In the genomic region with DNA sequence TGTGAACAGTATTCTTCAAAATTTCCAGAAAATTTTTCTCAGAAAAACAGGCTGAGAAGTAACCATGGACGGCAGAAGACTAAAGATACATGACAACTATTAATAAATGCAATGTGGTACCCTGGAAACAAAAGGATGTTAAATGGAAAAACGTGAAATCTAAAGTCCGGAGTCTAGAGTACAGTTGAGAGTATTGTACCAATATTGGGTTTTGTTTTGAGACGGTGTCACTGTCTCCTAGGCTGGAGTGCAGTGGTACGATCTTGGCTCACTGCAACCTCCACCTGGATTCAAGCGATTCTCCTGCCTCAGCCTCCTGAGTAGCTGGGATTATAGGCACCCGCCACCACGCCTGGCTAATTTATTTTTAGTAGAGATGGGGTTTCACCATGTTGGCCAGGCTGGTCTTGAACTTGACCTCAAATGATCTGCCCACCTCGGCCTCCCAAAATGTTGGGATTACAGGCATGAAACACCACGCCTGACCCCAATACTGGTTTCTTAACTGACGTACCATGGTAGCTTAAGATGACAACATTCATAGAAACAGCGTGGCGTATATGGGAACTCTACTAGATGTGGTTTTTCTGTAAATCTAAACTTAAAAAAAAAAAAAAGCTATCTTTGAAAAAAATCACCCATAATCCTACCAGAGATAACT, we compare ENCODE assay signal across 15 cellular contexts. TPM values are rescaled to one million over a fixed set of nuclear protein-coding genes. Genes with fewer than 3 reads are reported as not detected.
DNase-seq lines count a peak whose midpoint lies in the region; ATAC-seq, FAIRE-seq and TF ChIP-seq lines count a peak whose summit lies in the region.
"Had no signal": no experiment of that assay in that cellular context is flagged by ENCODE, and none has a peak within 500 bp of the region (broad histone marks: within the 10 kb centered on the region; RNA-seq: fewer than 3 reads in every experiment).

No MANE protein-coding gene starts in this region.

- peak; percentile 75 for TF ChIP-seq POLR2A in GM12891 (IDR thresholded peaks at IDR 0.05; ENCODE audit: low read depth, low read length)

- H3K4me3 Mint-ChIP-seq in activated CD4-positive, alpha-beta T cell treated with anti-CD3 and anti-CD28 coated beads, Interleukin-2, amount 10 ng/mL, durations not matched to agents 7 days and 5 days, result no peak overlapping the region
- no peak overlapping the region for H3K4me3 Mint-ChIP-seq in activated T-helper 2 cell treated with anti-CD3 and anti-CD28 coated beads, Interferon-gamma antibody, Interleukin-2, Interleukin-4, amounts not matched to agents 10 μg/mL and 5 μg/mL and 100 μg/mL, durations not matched to agents 14 hours and 24 hours and 36 hours (ENCODE audit: low read depth)
- no peak overlapping the region for H3K4me3 Mint-ChIP-seq in natural killer cell
- H3K4me3 Mint-ChIP-seq: brain had no signal

- no peaks in the 10 kb centered on the region for H3K9me3 Mint-ChIP-seq in activated CD4-positive, alpha-beta T cell treated with anti-CD3 and anti-CD28 coated beads, Interleukin-2, amount 10 ng/mL, durations not matched to agents 7 days and 5 days
- no peaks in the 10 kb centered on the region for H3K9me3 Mint-ChIP-seq in activated T-helper 2 cell treated with anti-CD3 and anti-CD28 coated beads, Interferon-gamma antibody, Interleukin-2, Interleukin-4, amounts not matched to agents 10 μg/mL and 5 μg/mL and 100 μg/mL, durations not matched to agents 14 hours and 24 hours and 36 hours
- no peaks in the 10 kb centered on the region for H3K9me3 Mint-ChIP-seq in natural killer cell
- H3K9me3 Mint-ChIP-seq: brain, naive B cell had no signal

- no peak for FAIRE-seq in GM12891 (lab: Jason Lieb, UNC)
- FAIRE-seq: keratinocyte had no signal

- POLR2A ChIA-PET in activated CD4-positive, alpha-beta T cell treated with anti-CD3 and anti-CD28 coated beads, Interleukin-2, amount 10 ng/mL, durations not matched to agents 7 days and 5 days (lab: Charles Lee), result interaction anchor here (0.9 kb wide), 1 partner anchor 14 kb away, joined by 4 read pairs; no protein-coding TSS in a partner anchor

- H3K4me1 Mint-ChIP-seq in activated CD4-positive, alpha-beta T cell treated with anti-CD3 and anti-CD28 coated beads, Interleukin-2, amount 10 ng/mL, durations not matched to agents 7 days and 5 days, result peaks cover 50% of the 10 kb centered on the region
- H3K4me1 Mint-ChIP-seq in activated T-helper 2 cell treated with anti-CD3 and anti-CD28 coated beads, Interferon-gamma antibody, Interleukin-2, Interleukin-4, amounts not matched to agents 10 μg/mL and 5 μg/mL and 100 μg/mL, durations not matched to agents 14 hours and 24 hours and 36 hours (ENCODE audit: low read depth), result peaks cover 55% of the 10 kb centered on the region
- H3K4me1 Mint-ChIP-seq in natural killer cell, result peaks cover 4 to 19% of the 10 kb centered on the region in 2 donors

- no peak for DNase-seq in activated CD4-positive, alpha-beta T cell treated with anti-CD3 and anti-CD28 coated beads, Interleukin-2, amount 10 ng/mL, durations not matched to agents 7 days and 5 days
- no peak for DNase-seq in activated CD4-positive, alpha-beta T cell treated with anti-CD3 and anti-CD28 coated beads, Interleukin-2, amount 50 U/mL, for 48 hours
- DNase-seq in GM12891 (ENCODE audit: insufficient read length, low spot score), result no peak
- no peak for DNase-seq in activated T-helper 2 cell treated with anti-CD3 and anti-CD28 coated beads, Interferon-gamma antibody, Interleukin-2, Interleukin-4, amounts not matched to agents 10 μg/mL and 5 μg/mL and 100 μg/mL, durations not matched to agents 14 hours and 24 hours and 36 hours (ENCODE audit: low spot score)
- DNase-seq in natural killer cell, result no peak
- DNase-seq in left colon, result no peak
- no peak for DNase-seq in HPDE6-E6E7 (ENCODE audit: extremely low spot score)
- DNase-seq: activated gamma-delta T cell, cortex of kidney, foreskin fibroblast, naive B cell, NCI-H2029 had no signal

- TF ChIP-seq CTCF in natural killer cell (IDR thresholded peaks at IDR 0.05), result no peak

- peak overlapping the region; percentile 57 for H3K27ac Mint-ChIP-seq in activated CD4-positive, alpha-beta T cell treated with anti-CD3 and anti-CD28 coated beads, Interleukin-2, amount 10 ng/mL, durations not matched to agents 7 days and 5 days
- H3K27ac Mint-ChIP-seq in activated T-helper 2 cell treated with anti-CD3 and anti-CD28 coated beads, Interferon-gamma antibody, Interleukin-2, Interleukin-4, amounts not matched to agents 10 μg/mL and 5 μg/mL and 100 μg/mL, durations not matched to agents 14 hours and 24 hours and 36 hours, result peak overlapping the region; percentile 71
- peak overlapping the region; percentile 25 to 69 for H3K27ac Mint-ChIP-seq in natural killer cell

- H3K36me3 Mint-ChIP-seq in activated CD4-positive, alpha-beta T cell treated with anti-CD3 and anti-CD28 coated beads, Interleukin-2, amount 10 ng/mL, durations not matched to agents 7 days and 5 days (ENCODE audit: low read depth), result peaks cover 84% of the 10 kb centered on the region
- peaks cover 96% of the 10 kb centered on the region for H3K36me3 Mint-ChIP-seq in activated T-helper 2 cell treated with anti-CD3 and anti-CD28 coated beads, Interferon-gamma antibody, Interleukin-2, Interleukin-4, amounts not matched to agents 10 μg/mL and 5 μg/mL and 100 μg/mL, durations not matched to agents 14 hours and 24 hours and 36 hours (ENCODE audit: low read depth)
- peaks cover 27% of the 10 kb centered on the region for H3K36me3 Mint-ChIP-seq in natural killer cell

- no peaks in the 10 kb centered on the region for H3K27me3 Mint-ChIP-seq in activated CD4-positive, alpha-beta T cell treated with anti-CD3 and anti-CD28 coated beads, Interleukin-2, amount 10 ng/mL, durations not matched to agents 7 days and 5 days
- no peaks in the 10 kb centered on the region for H3K27me3 Mint-ChIP-seq in activated T-helper 2 cell treated with anti-CD3 and anti-CD28 coated beads, Interferon-gamma antibody, Interleukin-2, Interleukin-4, amounts not matched to agents 10 μg/mL and 5 μg/mL and 100 μg/mL, durations not matched to agents 14 hours and 24 hours and 36 hours (ENCODE audit: low read depth)
- H3K27me3 Mint-ChIP-seq in natural killer cell (ENCODE audit: low read depth in 2 of 2), result no peaks in the 10 kb centered on the region
- H3K27me3 Mint-ChIP-seq: brain, naive B cell had no signal

- intact Hi-C loops in activated T-helper 2 cell treated with anti-CD3 and anti-CD28 coated beads, Interferon-gamma antibody, Interleukin-2, Interleukin-4, amounts not matched to agents 10 μg/mL and 5 μg/mL and 100 μg/mL, durations not matched to agents 14 hours and 24 hours and 36 hours (cut with micrococcal nuclease), result loop anchor here (2.0 kb wide), 1 partner anchor 16 kb away; a partner anchor contains a TSS
- intact Hi-C loops in natural killer cell (cut with micrococcal nuclease), result no loop called here
- intact Hi-C loops in left colon (cut with DNase I, micrococcal nuclease), result no loop called here

- CTCF ChIA-PET in activated CD4-positive, alpha-beta T cell treated with anti-CD3 and anti-CD28 coated beads, Interleukin-2, amount 10 ng/mL, durations not matched to agents 7 days and 5 days (lab: Charles Lee), result interaction anchor here (1.1 to 1.7 kb wide), 2 partner anchors 11 to 13 kb away, joined by 5 to 7 read pairs; no protein-coding TSS in a partner anchor

- ATAC-seq in natural killer cell (no peak), HG03175 (IDR thresholded peaks at IDR 0.05; ENCODE audit: unreplicated experiment) (no peak), left colon (no peak)

TF ChIP-seq in GM12891, 5 proteins besides CTCF, POLR2A, EP300 and RAD21:
- TF ChIP-seq TAF1 (IDR thresholded peaks at IDR 0.05; ENCODE audit: low read depth, low read length) (no peak), POU2F2 (IDR thresholded peaks at IDR 0.05; ENCODE audit: low read depth, low read length) (0 out of 2 replicates have a peak, but pooled peaks have one; percentile 45), PAX5 (IDR thresholded peaks at IDR 0.05; ENCODE audit: insufficient read depth, low read length, severe bottlenecking) (no peak), POLR2AphosphoS5 (IDR thresholded peaks at IDR 0.05; ENCODE audit: low read depth, low read length) (peak; percentile 82)

RNA-seq across cellular contexts. Expression of a gene that starts 16.8 kb away (rescaled TPM):
- 10 to 100 TPM; 33.2 to 35.0 TPM for total RNA-seq in activated CD4-positive, alpha-beta T cell treated with anti-CD3 and anti-CD28 coated beads, Interleukin-2, amount 10 ng/mL, durations not matched to agents 7 days and 5 days
- 20.0 TPM for polyA plus RNA-seq in GM12891 (2012; ENCODE audit: low read depth, missing spikeins)
- total RNA-seq in activated T-helper 2 cell treated with anti-CD3 and anti-CD28 coated beads, Interferon-gamma antibody, Interleukin-2, Interleukin-4, amounts not matched to agents 10 μg/mL and 5 μg/mL and 100 μg/mL, durations not matched to agents 14 hours and 24 hours and 36 hours, result 76.6 and 77.3 TPM in 2 replicates
- 10 to 100 TPM; 28.2 to 28.7 (median 28.7) TPM for total RNA-seq in natural killer cell
- 10 to 100 TPM; 22.7 to 31.6 TPM for total RNA-seq in left colon

RNA-seq across cellular contexts. Expression of a gene that starts 18.7 kb away (rescaled TPM):
- total RNA-seq in activated CD4-positive, alpha-beta T cell treated with anti-CD3 and anti-CD28 coated beads, Interleukin-2, amount 10 ng/mL, durations not matched to agents 7 days and 5 days, result 100 to 1,000 TPM; 316 to 333 TPM
- polyA plus RNA-seq in GM12891 (2012; ENCODE audit: low read depth, missing spikeins), result 375 TPM
- total RNA-seq in activated T-helper 2 cell treated with anti-CD3 and anti-CD28 coated beads, Interferon-gamma antibody, Interleukin-2, Interleukin-4, amounts not matched to agents 10 μg/mL and 5 μg/mL and 100 μg/mL, durations not matched to agents 14 hours and 24 hours and 36 hours, result 615 and 617 TPM in 2 replicates
- 100 to 1,000 TPM; 282 to 390 (median 389) TPM for total RNA-seq in natural killer cell
- total RNA-seq in left colon, result 100 to 1,000 TPM; 440 to 482 TPM
